Comparison of ENCODE assay signal across 8 cellular contexts in genomic region chr7:120337308-120337907, GRCh38.
DNase-seq lines count a peak whose midpoint lies in the region; ATAC-seq lines count a peak whose summit lies in the region.

No MANE protein-coding gene starts in this region.

- peak; percentile 58 for ATAC-seq in HG02798 (IDR thresholded peaks at IDR 0.05; ENCODE audit: poor library complexity, unreplicated experiment)
- no peak for ATAC-seq in activated CD4-positive, CD25-positive, alpha-beta regulatory T cell treated with anti-CD3 and anti-CD28 coated beads, Interleukin-2, amount 50 U/mL, for 24 hours

- DNase-seq in NCI-H82 (lab: John Stamatoyannopoulos, UW) (peak; percentile 38), NCI-H82 treated with DMSO at 0.1 percent for 48 hours (lab: John Stamatoyannopoulos, UW; ENCODE audit: unreplicated experiment) (no peak), OCI-M1 (lab: John Stamatoyannopoulos, UW) (peak; percentile 54), iPS-NIHi7 (ENCODE audit: extremely low spot score) (peak; percentile 32), DMS153 (lab: John Stamatoyannopoulos, UW) (no peak)
- DNase-seq in activated T-cell treated with anti-CD3 and anti-CD28 coated beads, Interleukin-2, amount 50 U/mL, for 24 hours, result no peak

- no peaks in the 10 kb centered on the region for H3K9me3 Mint-ChIP-seq in activated T-cell treated with anti-CD3 and anti-CD28 coated beads, Interleukin-2, amount 50 U/mL, for 24 hours

- H3K27me3 Mint-ChIP-seq in activated T-cell treated with anti-CD3 and anti-CD28 coated beads, Interleukin-2, amount 50 U/mL, for 24 hours, result no peaks in the 10 kb centered on the region

- no peak overlapping the region for H3K27ac Mint-ChIP-seq in activated T-cell treated with anti-CD3 and anti-CD28 coated beads, Interleukin-2, amount 50 U/mL, for 24 hours

- no peaks in the 10 kb centered on the region for H3K36me3 Mint-ChIP-seq in activated T-cell treated with anti-CD3 and anti-CD28 coated beads, Interleukin-2, amount 50 U/mL, for 24 hours (ENCODE audit: low read depth)

- no peak overlapping the region for H3K4me3 Mint-ChIP-seq in activated T-cell treated with anti-CD3 and anti-CD28 coated beads, Interleukin-2, amount 50 U/mL, for 24 hours

- no peaks in the 10 kb centered on the region for H3K4me1 Mint-ChIP-seq in activated T-cell treated with anti-CD3 and anti-CD28 coated beads, Interleukin-2, amount 50 U/mL, for 24 hours (ENCODE audit: low read depth)

Comparison
In these comparisons a context has a peak if more than half of its experiments do, and no peak if none do; other contexts are left out.
1. DNase-seq: peak in NCI-H82 (single experiment), OCI-M1 (single experiment) and iPS-NIHi7 (single experiment); none in NCI-H82 treated with DMSO at 0.1 percent for 48 hours (single experiment), activated T-cell treated with anti-CD3 and anti-CD28 coated beads, Interleukin-2, amount 50 U/mL, for 24 hours (single experiment) and DMS153 (single experiment).